8 cellular contexts compared by ENCODE assay signal in the genomic region with DNA sequence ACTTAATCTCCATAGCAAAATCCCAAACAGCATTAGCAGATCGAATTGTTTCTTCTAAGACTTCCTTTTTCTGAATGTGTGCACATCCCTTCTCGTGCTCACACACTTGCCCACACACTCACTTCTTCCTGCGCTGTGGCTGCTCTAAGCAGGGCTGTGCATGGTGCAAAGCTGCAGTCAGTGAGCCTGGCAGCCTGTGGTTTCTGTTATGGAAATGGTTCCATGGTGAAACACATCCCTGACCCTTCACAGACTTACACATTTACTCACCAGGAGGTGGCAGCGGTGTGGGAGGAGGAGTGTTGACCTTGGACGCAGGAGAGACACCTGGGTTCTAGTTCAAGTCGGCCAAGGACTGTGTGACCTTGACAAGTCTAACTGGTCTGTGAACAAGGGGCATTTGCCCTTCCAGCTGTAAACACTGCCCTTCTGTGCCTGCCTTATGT. TPM values are rescaled to one million over a fixed set of nuclear protein-coding genes. Genes with fewer than 3 reads are reported as not detected.
DNase-seq lines count a peak whose midpoint lies in the region; ATAC-seq and TF ChIP-seq lines count a peak whose summit lies in the region.

No MANE protein-coding gene starts in this region.

- H3K9ac ChIP-seq in OCI-LY3 (ENCODE audit: low read length): peak overlapping the region; percentile 11; the same call in 1 of the 2 replicates

- H3K9me3 ChIP-seq in OCI-LY3 (ENCODE audit: insufficient read depth, low read length) (no peaks in the 10 kb centered on the region), neutrophil (no peaks in the 10 kb centered on the region)

- no peaks in the 10 kb centered on the region for H4K20me1 ChIP-seq in OCI-LY3 (ENCODE audit: insufficient read depth, low read length)

- in situ Hi-C loops in GM13977 (cut with MboI; ENCODE audit: low pct_unique_long_range_greater_than_20kb, low sequenced_read_pairs, unreplicated experiment): loop anchor here (10.0 to 25.0 kb wide), 2 partner anchors 115 to 403 kb away; no protein-coding TSS in a partner anchor

- H3K4me2 ChIP-seq in OCI-LY3 (ENCODE audit: low read length): peak overlapping the region; percentile 60

- H3K27me3 ChIP-seq in BJ (ENCODE audit: control insufficient read depth, insufficient read depth, low read length): no peaks in the 10 kb centered on the region
- no peaks in the 10 kb centered on the region for H3K27me3 ChIP-seq in OCI-LY3 (ENCODE audit: low read depth, low read length)
- no peaks in the 10 kb centered on the region for H3K27me3 ChIP-seq in neutrophil

- H3K27ac ChIP-seq in OCI-LY3 (ENCODE audit: low read length) (no peak overlapping the region), neutrophil (peak overlapping the region; percentile 89)

- TF ChIP-seq CTCF in BJ (IDR thresholded peaks at IDR 0.05; ENCODE audit: insufficient read depth, low read depth, low read length) (peak; percentile 35), GM13977 (IDR thresholded peaks at IDR 0.05; ENCODE audit: extremely low read depth, insufficient read depth, missing control alignments) (peak; percentile 7), OCI-LY3 (IDR thresholded peaks at IDR 0.05; ENCODE audit: low read depth, low read length) (peak; percentile 39), neutrophil (IDR thresholded peaks at IDR 0.05) (no peak)

- peaks cover 53% of the 10 kb centered on the region for H3K4me1 Mint-ChIP-seq in dendritic cell treated with granulocyte-macrophage colony-stimulating factor and Interleukin-4, amounts not matched to agents 40 ng/mL and 50 ng/mL, for 4 days (ENCODE audit: low read depth)

- CTCF ChIA-PET in BJ (lab: Yijun Ruan, JAX): no interaction called here

- H3K4me3 ChIP-seq in BJ (ENCODE audit: low read depth, low read length): no peak overlapping the region
- H3K4me3 ChIP-seq in OCI-LY3 (ENCODE audit: low read length): peak overlapping the region; percentile 48
- peak overlapping the region; percentile 44 to 45 for H3K4me3 ChIP-seq in neutrophil (ENCODE audit: low read depth in 1 of 2, low read length in 1 of 2)

- H3K27ac Mint-ChIP-seq in dendritic cell treated with granulocyte-macrophage colony-stimulating factor and Interleukin-4, amounts not matched to agents 40 ng/mL and 50 ng/mL, for 4 days: peak overlapping the region; percentile 0

- ATAC-seq in GM21423 (IDR thresholded peaks at IDR 0.05; ENCODE audit: unreplicated experiment): no peak
- no peak for ATAC-seq in GM18517 (IDR thresholded peaks at IDR 0.05; ENCODE audit: unreplicated experiment)
- ATAC-seq in HG03571 (IDR thresholded peaks at IDR 0.05; ENCODE audit: unreplicated experiment): no peak

- H3K36me3 ChIP-seq in BJ (ENCODE audit: control insufficient read depth, insufficient read depth, low read length): no peaks in the 10 kb centered on the region
- no peaks in the 10 kb centered on the region for H3K36me3 ChIP-seq in OCI-LY3 (replicated peaks; ENCODE audit: low read depth, low read length)
- H3K36me3 ChIP-seq in neutrophil: peaks cover 4% of the 10 kb centered on the region

- H3K36me3 Mint-ChIP-seq in dendritic cell treated with granulocyte-macrophage colony-stimulating factor and Interleukin-4, amounts not matched to agents 40 ng/mL and 50 ng/mL, for 4 days (ENCODE audit: low read depth): no peaks in the 10 kb centered on the region

- H3K79me2 ChIP-seq in OCI-LY3 (ENCODE audit: low read length): no peaks in the 10 kb centered on the region

- POLR2A ChIA-PET in BJ (lab: Charles Lee): no interaction called here

- intact Hi-C loops in dendritic cell treated with granulocyte-macrophage colony-stimulating factor and Interleukin-4, amounts not matched to agents 40 ng/mL and 50 ng/mL, for 4 days (cut with micrococcal nuclease): loop anchor here (5.0 kb wide), 3 partner anchors 113 to 403 kb away; no protein-coding TSS in a partner anchor

- DNase-seq in BJ (ENCODE audit: low read depth): no peak
- DNase-seq in GM13977 (ENCODE audit: low spot score): no peak

- H3K4me1 ChIP-seq in OCI-LY3 (ENCODE audit: low read length) (peaks cover 59% of the 10 kb centered on the region), neutrophil (ENCODE audit: control insufficient read depth in 1 of 2, insufficient read depth in 1 of 2, low read depth in 1 of 2, low read length in 1 of 2) (peaks cover 61 to 82% of the 10 kb centered on the region in 2 experiments)

- no peaks in the 10 kb centered on the region for H3K9me3 Mint-ChIP-seq in dendritic cell treated with granulocyte-macrophage colony-stimulating factor and Interleukin-4, amounts not matched to agents 40 ng/mL and 50 ng/mL, for 4 days

- no peaks in the 10 kb centered on the region for H3K27me3 Mint-ChIP-seq in dendritic cell treated with granulocyte-macrophage colony-stimulating factor and Interleukin-4, amounts not matched to agents 40 ng/mL and 50 ng/mL, for 4 days

- H3K4me3 Mint-ChIP-seq in dendritic cell treated with granulocyte-macrophage colony-stimulating factor and Interleukin-4, amounts not matched to agents 40 ng/mL and 50 ng/mL, for 4 days: no peak overlapping the region

- H2AFZ ChIP-seq in OCI-LY3 (ENCODE audit: low read depth, low read length): no peak overlapping the region

RNA-seq across cellular contexts. Expression of a gene that starts 24.9 kb away (rescaled TPM):
- 7.0 and 9.2 TPM in 2 replicates for polyA plus RNA-seq in BJ (2011; rRNA removed)
- polyA minus RNA-seq in BJ (2011; rRNA and poly(A)+ RNA removed): 3.7 TPM in 2 replicates
